11 cellular contexts compared by ENCODE assay signal in the genomic region with DNA sequence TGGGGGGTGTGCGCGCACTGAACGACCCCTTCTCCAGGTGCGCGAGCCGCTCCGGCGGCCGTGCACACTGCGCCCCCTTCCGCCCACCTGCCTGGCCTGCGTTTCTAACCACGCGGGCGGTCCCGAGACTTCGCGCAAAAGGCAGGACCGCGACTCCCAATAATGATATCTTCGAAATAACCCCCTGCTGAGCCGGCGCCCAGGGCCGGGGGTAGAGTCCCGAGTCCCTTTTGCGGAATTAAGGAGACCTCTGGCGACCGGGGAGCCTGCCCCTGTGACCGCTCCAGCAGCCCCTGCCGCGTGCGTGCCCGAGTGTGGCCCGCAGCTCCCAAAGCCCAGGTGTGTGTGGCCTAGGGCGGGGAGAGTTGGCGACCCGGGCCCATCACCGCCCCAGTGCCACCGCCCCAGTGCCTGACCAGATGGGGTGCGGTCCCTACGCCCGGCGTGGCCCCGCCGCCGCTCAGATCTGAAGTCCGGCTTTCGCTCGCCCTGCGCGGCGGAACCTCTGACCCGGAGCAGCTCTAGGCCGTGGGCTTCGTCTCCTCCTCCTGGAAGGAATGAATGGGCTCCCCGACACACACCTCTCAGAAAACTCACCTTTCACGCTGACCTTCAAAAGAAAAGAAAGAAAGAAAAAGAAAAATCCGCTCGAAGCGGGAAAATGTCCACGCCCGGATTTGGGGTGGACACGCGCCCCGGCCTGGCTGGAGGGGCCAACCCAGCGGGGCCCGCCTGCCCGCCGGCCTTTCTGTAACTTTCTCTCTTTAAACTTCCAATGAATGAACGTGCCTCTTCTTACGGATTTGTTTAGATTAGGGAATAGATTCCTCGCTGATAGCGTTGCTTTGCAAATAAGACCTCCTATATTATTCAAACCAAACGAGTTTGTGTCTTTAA. TPM values are rescaled to one million over a fixed set of nuclear protein-coding genes. Genes with fewer than 3 reads are reported as not detected.
A peak's percentile ranks its signal among the peaks of the same experiment; 100 is the strongest.
DNase-seq lines count a peak whose midpoint lies in the region; FAIRE-seq and TF ChIP-seq lines count a peak whose summit lies in the region.
"Had no signal": no experiment of that assay in that cellular context is flagged by ENCODE, and none has a peak within 500 bp of the region (broad histone marks: within the 10 kb centered on the region; RNA-seq: fewer than 3 reads in every experiment).

No MANE protein-coding gene starts in this region.

- FAIRE-seq in GM19239 (lab: Jason Lieb, UNC) = no peak

- peaks cover 4% of the 10 kb centered on the region for H3K9me3 Mint-ChIP-seq in neural crest cell
- H3K9me3 Mint-ChIP-seq: immature natural killer cell had no signal

- H3K9me3 ChIP-seq in HUES6 (ENCODE audit: control insufficient read depth, insufficient read depth, low read depth, low read length) = no peaks in the 10 kb centered on the region

- no peak overlapping the region for H3K27ac ChIP-seq in HUES6 (ENCODE audit: low read depth, low read length)
- H3K27ac ChIP-seq in epithelial cell of prostate = peak overlapping the region; percentile 47

- no peaks in the 10 kb centered on the region for H3K36me3 Mint-ChIP-seq in neural crest cell (ENCODE audit: low read depth)

- no peak overlapping the region for H3K27ac Mint-ChIP-seq in neural crest cell (ENCODE audit: unreplicated experiment)
- H3K27ac Mint-ChIP-seq: immature natural killer cell had no signal

- peak overlapping the region; percentile 40 for H3K4me3 ChIP-seq in HUES6 (ENCODE audit: low read depth, low read length)

- peaks cover 98% of the 10 kb centered on the region for H3K27me3 Mint-ChIP-seq in neural crest cell (ENCODE audit: low read depth)

- H3K4me1 ChIP-seq in HUES6 (ENCODE audit: control insufficient read depth, insufficient read depth, low read length) = peaks cover 46% of the 10 kb centered on the region

- TF ChIP-seq CTCF in GM12874 (IDR thresholded peaks at IDR 0.05; ENCODE audit: insufficient read depth, low read depth, low read length) = 0 out of 2 replicates have a peak, but pooled peaks have one; percentile 16
- peak; percentile 56 for TF ChIP-seq CTCF in neural crest cell (conservative IDR thresholded peaks at IDR 0.05)

- no peaks in the 10 kb centered on the region for H3K36me3 ChIP-seq in HUES6 (ENCODE audit: control insufficient read depth, insufficient read depth, low read length)

- H3K27me3 ChIP-seq in HUES6 (ENCODE audit: control insufficient read depth, insufficient read depth, low read length) = peaks cover 98% of the 10 kb centered on the region

- DNase-seq in epithelial cell of prostate (ENCODE audit: low read depth, low spot score) (no peak), neural crest cell (ENCODE audit: low read depth, low spot score) (peak; percentile 28), NOMO-1 (lab: John Stamatoyannopoulos, UW; ENCODE audit: unreplicated experiment in 2 of 2) (no peak), GM19239 (ENCODE audit: insufficient read length, low spot score) (no peak)
- DNase-seq in activated CD4-positive, CD25-positive, alpha-beta regulatory T cell (lab: John Stamatoyannopoulos, UW) = no peak
- DNase-seq: activated CD4-positive, alpha-beta T cell treated with anti-CD3 and anti-CD28 coated beads, Interleukin-2, amount 50 U/mL, for 1 hour; immature natural killer cell; stimulated activated CD4-positive, alpha-beta T cell treated with anti-CD3 and anti-CD28 coated beads, Interleukin-1b, Interleukin-23, amount 100 ng/mL, for 48 hours; stimulated activated naive CD4-positive, alpha-beta T cell treated with Interleukin-2 at 50 U/mL for 16 hours had no signal

- peaks cover 9% of the 10 kb centered on the region for H3K4me1 Mint-ChIP-seq in neural crest cell

- H3K4me3 Mint-ChIP-seq in neural crest cell = peak overlapping the region; percentile 2
- H3K4me3 Mint-ChIP-seq: immature natural killer cell had no signal

- no peak overlapping the region for H3K9ac ChIP-seq in HUES6 (ENCODE audit: low read length)

RNA-seq across cellular contexts. Expression of a gene that starts 5.5 kb away (rescaled TPM):
- not detected in 2 replicates for total RNA-seq in neural crest cell
